ENCODE assay signal across 25 cellular contexts in the genomic region with DNA sequence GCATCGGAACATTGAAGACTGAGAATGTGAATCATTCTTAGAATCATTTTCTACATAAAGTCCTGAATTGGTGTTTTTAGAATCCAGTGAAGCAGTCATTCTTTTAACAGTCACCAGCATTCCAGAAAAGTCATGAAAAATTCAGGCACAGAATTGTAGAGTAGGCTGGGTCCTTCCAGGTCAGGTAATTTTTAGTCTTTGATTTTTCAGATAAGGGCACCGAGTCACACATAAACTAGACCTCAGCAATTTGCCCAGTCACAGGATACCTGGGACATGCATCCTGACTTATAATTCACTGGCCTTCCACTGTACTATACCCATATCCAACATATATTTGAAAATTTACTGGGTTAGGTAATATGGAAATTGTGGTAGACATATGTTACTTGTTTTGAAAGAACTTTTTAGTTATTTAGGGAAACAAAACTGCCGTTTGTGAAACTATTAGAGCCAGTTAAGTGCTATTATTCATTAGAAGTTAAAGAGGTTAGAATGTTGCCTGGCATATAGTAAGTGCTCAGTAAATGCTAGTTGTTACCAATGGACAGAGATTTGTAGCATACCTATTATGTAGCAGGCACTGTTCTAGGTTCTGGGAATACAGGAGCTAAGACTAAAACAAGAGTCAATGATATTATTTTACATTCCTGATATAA. TPM values are rescaled to one million over a fixed set of nuclear protein-coding genes. Genes with fewer than 3 reads are reported as not detected.
DNase-seq lines count a peak whose midpoint lies in the region; ATAC-seq, FAIRE-seq and TF ChIP-seq lines count a peak whose summit lies in the region.
"Had no signal": no experiment of that assay in that cellular context is flagged by ENCODE, and none has a peak within 500 bp of the region (broad histone marks: within the 10 kb centered on the region; RNA-seq: fewer than 3 reads in every experiment).

No MANE protein-coding gene starts in this region.

- H3K9me2 ChIP-seq in MM.1S (replicated peaks; ENCODE audit: insufficient read depth, low read length) = no peaks in the 10 kb centered on the region

- H3K23ac ChIP-seq in mesenchymal stem cell (ENCODE audit: low read length in 2 of 2) = no peak overlapping the region

- 92% methylated on average over 3 of the region's 3 CpGs for WGBS in A549 (ENCODE audit: missing lambda C conversion rate)
- WGBS in mesenchymal stem cell = 100% methylated on average over 1 of the region's 3 CpGs

- H3K27ac ChIP-seq in A549 = no peak overlapping the region
- peak overlapping the region; percentile 4; the same call in 1 of the 2 replicates for H3K27ac ChIP-seq in MM.1S (ENCODE audit: low read length)
- H3K27ac ChIP-seq in mesenchymal stem cell (ENCODE audit: low read length, poor library complexity, severe bottlenecking) = no peak overlapping the region
- H3K27ac ChIP-seq: suprapubic skin had no signal

- H3K27ac Mint-ChIP-seq in glutamatergic neuron (ENCODE audit: unreplicated experiment) = no peak overlapping the region
- H3K27ac Mint-ChIP-seq: activated CD4-positive, alpha-beta memory T cell treated with anti-CD3 and anti-CD28 coated beads for 36 hours had no signal

- H3K4me3 Mint-ChIP-seq in glutamatergic neuron (ENCODE audit: unreplicated experiment) = no peak overlapping the region
- H3K4me3 Mint-ChIP-seq: activated CD4-positive, alpha-beta memory T cell treated with anti-CD3 and anti-CD28 coated beads for 36 hours; HFFc6 had no signal

- peak; percentile 51 for FAIRE-seq in A549 (lab: Jason Lieb, UNC)
- FAIRE-seq: GM12891 had no signal

- no peaks in the 10 kb centered on the region for H3K9me3 ChIP-seq in A549
- H3K9me3 ChIP-seq in MM.1S (replicated peaks; ENCODE audit: insufficient read depth, low read length) = no peaks in the 10 kb centered on the region
- H3K9me3 ChIP-seq in mesenchymal stem cell (ENCODE audit: control insufficient read depth, low read length) = no peaks in the 10 kb centered on the region
- H3K9me3 ChIP-seq: suprapubic skin had no signal

- DNase-seq in A549 (ENCODE audit: low read depth in 1 of 2, low spot score in 1 of 2) (no peak), MM.1S (no peak), mesenchymal stem cell (no peak), glutamatergic neuron (no peak), NCI-H345 treated with DMSO at 0.1 percent for 48 hours (lab: John Stamatoyannopoulos, UW; ENCODE audit: unreplicated experiment) (no peak), H4 (ENCODE audit: low spot score) (no peak)
- no peak for DNase-seq in activated naive CD4-positive, alpha-beta T cell (lab: John Stamatoyannopoulos, UW)
- DNase-seq: ACHN; activated CD4-positive, alpha-beta memory T cell treated with anti-CD3 and anti-CD28 coated beads for 36 hours; activated CD4-positive, CD25-positive, alpha-beta regulatory T cell; activated CD8-positive, alpha-beta memory T cell treated with anti-CD3 and anti-CD28 coated beads, Interleukin-2, amount 50 U/mL, for 48 hours; C1 segment of cervical spinal cord; Calu3; cerebellar nuclear complex; DND-41; head of caudate nucleus; kidney glomerular epithelial cell; NCI-H1694; occipital lobe; T1000 had no signal

- H3K9ac ChIP-seq in MM.1S (ENCODE audit: low read length) = no peak overlapping the region; the same call in 1 of the 2 replicates
- no peak overlapping the region for H3K9ac ChIP-seq in mesenchymal stem cell (ENCODE audit: low read length)

- peaks cover 54% of the 10 kb centered on the region for H3K4me1 Mint-ChIP-seq in glutamatergic neuron (ENCODE audit: low read depth, unreplicated experiment)

- H2BK5ac ChIP-seq in mesenchymal stem cell (ENCODE audit: low read depth, low read length, poor library complexity, severe bottlenecking) = no peak overlapping the region

- CTCF ChIA-PET in A549 (lab: Yijun Ruan, JAX) = interaction anchor here (1.4 to 2.0 kb wide), 2 partner anchors 9 to 12 kb away, joined by 4 to 14 read pairs; partner anchors contain the start of gene MAN2A1

- H4K8ac ChIP-seq in mesenchymal stem cell (ENCODE audit: low read length) = no peak overlapping the region

- no peak for TF ChIP-seq POLR2A in A549 (IDR thresholded peaks at IDR 0.05; ENCODE audit: low read length)

- no peak overlapping the region for H4K91ac ChIP-seq in mesenchymal stem cell (ENCODE audit: low read length)

- H2AFZ ChIP-seq in MM.1S (ENCODE audit: low read length) (no peak overlapping the region), mesenchymal stem cell (ENCODE audit: low read depth, low read length) (no peak overlapping the region)

- peaks cover 31% of the 10 kb centered on the region for H3F3A ChIP-seq in MM.1S (ENCODE audit: insufficient read depth, low read length)

- peaks cover 100% of the 10 kb centered on the region for H3K79me2 ChIP-seq in MM.1S (ENCODE audit: low read length)

- H3K36me3 ChIP-seq in MM.1S (replicated peaks; ENCODE audit: insufficient read depth, low read length) (no peaks in the 10 kb centered on the region; the same call in 1 of the 2 replicates), mesenchymal stem cell (ENCODE audit: control insufficient read depth in 1 of 2, insufficient read depth in 2 of 2, low read depth in 1 of 2, low read length in 2 of 2) (peaks cover 0 to 5% of the 10 kb centered on the region in 2 experiments)
- H3K36me3 ChIP-seq: suprapubic skin had no signal

- H3K4me1 ChIP-seq in A549 (no peaks in the 10 kb centered on the region), MM.1S (ENCODE audit: low read length) (peaks cover 72% of the 10 kb centered on the region), mesenchymal stem cell (ENCODE audit: control insufficient read depth, insufficient read depth, low read depth, low read length) (peaks cover 2% of the 10 kb centered on the region)

- no peak overlapping the region for H2BK12ac ChIP-seq in mesenchymal stem cell (ENCODE audit: low read length in 2 of 2)

- no peaks in the 10 kb centered on the region for H3K36me3 Mint-ChIP-seq in glutamatergic neuron (ENCODE audit: unreplicated experiment)

- H3K27me3 ChIP-seq in MM.1S (replicated peaks; ENCODE audit: insufficient read depth, low read length) (no peaks in the 10 kb centered on the region), mesenchymal stem cell (ENCODE audit: control insufficient read depth in 1 of 2, insufficient read depth in 1 of 2, low read length in 2 of 2) (no peaks in the 10 kb centered on the region)
- H3K27me3 ChIP-seq: suprapubic skin had no signal

- H3K4me3 ChIP-seq in A549 (no peak overlapping the region), MM.1S (ENCODE audit: low read length) (peak overlapping the region; percentile 8; the same call in 1 of the 2 replicates), mesenchymal stem cell (ENCODE audit: insufficient read depth in 1 of 2, low read depth in 1 of 2, low read length in 2 of 2) (no peak overlapping the region)
- H3K4me3 ChIP-seq: suprapubic skin had no signal

- H4K20me1 ChIP-seq in MM.1S (ENCODE audit: insufficient read depth, low read length) = peaks cover 36% of the 10 kb centered on the region

- H3K9me3 Mint-ChIP-seq in glutamatergic neuron (ENCODE audit: unreplicated experiment) = peaks cover 7% of the 10 kb centered on the region
- H3K9me3 Mint-ChIP-seq: activated CD4-positive, alpha-beta memory T cell treated with anti-CD3 and anti-CD28 coated beads for 36 hours; HFFc6 had no signal

- H2BK120ac ChIP-seq in mesenchymal stem cell (ENCODE audit: low read depth, low read length) = no peak overlapping the region

- no peak overlapping the region for H2BK15ac ChIP-seq in mesenchymal stem cell (ENCODE audit: low read depth, poor library complexity, severe bottlenecking)

- no peak for TF ChIP-seq EP300 in A549 (IDR thresholded peaks at IDR 0.05)

- no peak for TF ChIP-seq RAD21 in A549 (conservative IDR thresholded peaks at IDR 0.05 in 1 of 2, IDR thresholded peaks at IDR 0.05 in 1 of 2)

- no peak overlapping the region for H3K4ac ChIP-seq in mesenchymal stem cell (ENCODE audit: low read depth in 1 of 2, low read length in 2 of 2)

- TF ChIP-seq CTCF in A549 (IDR thresholded peaks at IDR 0.05) (no peak), MM.1S (IDR thresholded peaks at IDR 0.05; ENCODE audit: low read length) (no peak), glutamatergic neuron (IDR thresholded peaks at IDR 0.05; ENCODE audit: partially characterized antibody, unreplicated experiment) (no peak)

- peaks cover 13% of the 10 kb centered on the region for H3K79me1 ChIP-seq in mesenchymal stem cell (replicated peaks; ENCODE audit: low read length, poor library complexity, severe bottlenecking)

- no peak overlapping the region for H3K14ac ChIP-seq in mesenchymal stem cell (ENCODE audit: low read length in 2 of 2)

- no peak overlapping the region for H3K18ac ChIP-seq in mesenchymal stem cell (ENCODE audit: low read depth in 1 of 2, low read length in 2 of 2)

- ATAC-seq in A549 (no peak), GM18867 (IDR thresholded peaks at IDR 0.05; ENCODE audit: unreplicated experiment) (peak; percentile 46)
- ATAC-seq: Right ventricle myocardium inferior had no signal

- peak overlapping the region; percentile 57 for H2AK5ac ChIP-seq in mesenchymal stem cell (ENCODE audit: low read length, severe bottlenecking)

- no peak overlapping the region for H3K4me2 ChIP-seq in A549
- H3K4me2 ChIP-seq in MM.1S (ENCODE audit: low read depth, low read length) = peak overlapping the region; percentile 37
- H3K4me2 ChIP-seq in mesenchymal stem cell (ENCODE audit: low read length, poor library complexity, severe bottlenecking) = no peak overlapping the region

- H3K27me3 Mint-ChIP-seq in glutamatergic neuron (ENCODE audit: unreplicated experiment) = no peaks in the 10 kb centered on the region
- H3K27me3 Mint-ChIP-seq: activated CD4-positive, alpha-beta memory T cell treated with anti-CD3 and anti-CD28 coated beads for 36 hours had no signal

- POLR2A ChIA-PET in A549 (lab: Yijun Ruan, JAX) = no interaction called here

TF ChIP-seq in A549, 52 proteins besides CTCF, POLR2A, EP300 and RAD21 (continues in another document):
- TF ChIP-seq NR3C1 (IDR thresholded peaks at IDR 0.05) (no peak), JUNB (IDR thresholded peaks at IDR 0.05) (no peak), TFCP2L1 (CRISPR knock-in tag; IDR thresholded peaks at IDR 0.05) (no peak), NPAS2 (CRISPR knock-in tag; IDR thresholded peaks at IDR 0.05; ENCODE audit: borderline replicate concordance) (no peak), CEBPB (IDR thresholded peaks at IDR 0.05) (no peak), CBX8 (IDR thresholded peaks at IDR 0.05) (no peak), ZSCAN20 (CRISPR knock-in tag; IDR thresholded peaks at IDR 0.05) (no peak)

RNA-seq across cellular contexts. Expression of gene MAN2A1, which starts 10.9 kb away (rescaled TPM):
- polyA plus RNA-seq in A549 (2011; rRNA removed) (40.6 and 51.5 TPM in 2 replicates), A549 (2017; fragmentation: RNase III; extraction: RNeasy Plus Mini Kit Qiagen cat#74134 plus additional on column Dnase treatment) (15.8 to 16.5 TPM (median 16.1 TPM) in 3 replicates)
- polyA plus RNA-seq in A549 (2012; cell fraction: cytosol; rRNA removed) = 4.6 and 5.2 TPM in 2 replicates
- 7.0 and 8.0 TPM in 2 replicates for polyA plus RNA-seq in A549 (2012; cell fraction: nucleus; rRNA removed)
- polyA minus RNA-seq in A549 (2011; rRNA and poly(A)+ RNA removed) = 35.1 and 37.6 TPM in 2 replicates
- 77.9 TPM for polyA plus RNA-seq in mesenchymal stem cell (2013, experiment 1 of 2)
- 78.7 TPM for polyA plus RNA-seq in mesenchymal stem cell (2013, experiment 2 of 2)
- 90.8 TPM for total RNA-seq in glutamatergic neuron (ENCODE audit: unreplicated experiment)
- total RNA-seq in H4 (2014; rRNA removed; shearing (Covaris generic)) = 29.1 and 36.9 TPM in 2 replicates
